ENCODE assay signal across 24 cellular contexts in the genomic region with DNA sequence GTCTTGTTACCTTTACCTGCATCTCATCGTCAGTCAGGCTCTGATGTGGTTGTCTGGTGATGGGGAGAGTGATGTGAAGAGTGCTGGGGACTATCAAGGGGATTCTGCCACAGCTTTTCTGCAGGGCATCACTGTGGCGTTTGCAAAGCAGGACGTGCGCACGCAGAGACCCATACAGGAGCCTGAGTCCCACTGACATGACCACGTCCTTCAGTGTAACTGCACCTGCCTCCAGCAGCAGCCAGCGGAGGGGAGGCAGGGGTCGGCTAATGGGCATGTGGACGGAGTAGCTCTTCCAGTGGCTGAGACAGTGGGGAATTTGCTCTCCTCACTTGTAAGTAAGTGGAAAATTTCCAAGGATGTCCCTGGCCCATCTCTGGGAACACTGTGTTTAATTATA. TPM values are rescaled to one million over a fixed set of nuclear protein-coding genes. Genes with fewer than 3 reads are reported as not detected.
"Had no signal": no experiment of that assay in that cellular context is flagged by ENCODE, and none has a peak within 500 bp of the region (broad histone marks: within the 10 kb centered on the region; RNA-seq: fewer than 3 reads in every experiment).

No MANE protein-coding gene starts in this region.

- H3K4me3 ChIP-seq: dorsolateral prefrontal cortex, gastrocnemius medialis, lung, smooth muscle cell, testis, tibial artery had no signal

- H3K27me3 ChIP-seq: testis had no signal

- H3K27ac Mint-ChIP-seq: memory B cell; natural killer cell; stimulated activated effector memory CD8-positive, alpha-beta T cell treated with anti-CD3 and anti-CD28 coated beads, Interleukin-12 subunit alpha, Interleukin-12 subunit beta, amount 100 ng/mL, for 72 hours; type B pancreatic cell had no signal

- H3K9me3 Mint-ChIP-seq: memory B cell; natural killer cell; stimulated activated effector memory CD8-positive, alpha-beta T cell treated with anti-CD3 and anti-CD28 coated beads, Interleukin-12 subunit alpha, Interleukin-12 subunit beta, amount 100 ng/mL, for 72 hours; type B pancreatic cell had no signal

- ATAC-seq: gastrocnemius medialis; natural killer cell; sciatic nerve; stimulated activated effector memory CD8-positive, alpha-beta T cell treated with anti-CD3 and anti-CD28 coated beads, Interleukin-12 subunit alpha, Interleukin-12 subunit beta, amount 100 ng/mL, for 72 hours had no signal

- DNase-seq: dorsolateral prefrontal cortex; effector CD4-positive, alpha-beta T cell; foreskin fibroblast; gastrocnemius medialis; head of caudate nucleus; natural killer cell; stimulated activated CD4-positive, alpha-beta T cell treated with anti-CD3 and anti-CD28 coated beads, Interleukin-12 subunit alpha, Interleukin-12 subunit beta, amount 100 ng/mL, for 4 hours; stimulated activated CD4-positive, alpha-beta T cell treated with anti-CD3 and anti-CD28 coated beads, Interleukin-1b, Interleukin-23, amount 100 ng/mL, for 48 hours; stimulated activated CD4-positive, alpha-beta T cell treated with anti-CD3 and anti-CD28 coated beads, Interleukin-4, amount 100 ng/mL, for 1 hour; stimulated activated naive CD4-positive, alpha-beta T cell treated with Interleukin-2 at 50 U/mL for 16 hours; substantia nigra; testis; tibial artery had no signal

- H3K4me3 Mint-ChIP-seq: memory B cell; natural killer cell; stimulated activated effector memory CD8-positive, alpha-beta T cell treated with anti-CD3 and anti-CD28 coated beads, Interleukin-12 subunit alpha, Interleukin-12 subunit beta, amount 100 ng/mL, for 72 hours; type B pancreatic cell had no signal

- H3K4me1 ChIP-seq: gastrocnemius medialis, parathyroid adenoma had no signal

- H3K4me1 Mint-ChIP-seq: memory B cell; stimulated activated effector memory CD8-positive, alpha-beta T cell treated with anti-CD3 and anti-CD28 coated beads, Interleukin-12 subunit alpha, Interleukin-12 subunit beta, amount 100 ng/mL, for 72 hours had no signal

- H3K9me3 ChIP-seq: gastrocnemius medialis, neutrophil, testis, tibial artery had no signal

- H3K27ac ChIP-seq: dorsolateral prefrontal cortex, gastrocnemius medialis, neutrophil, parathyroid adenoma, tibial artery had no signal

RNA-seq across cellular contexts. Expression of gene ALKAL2, which starts 6.5 kb away (rescaled TPM):
- total RNA-seq: gastrocnemius medialis, mononuclear cell had no signal
- polyA plus RNA-seq: keratinocyte, neural cell had no signal
